Comparison of ENCODE assay signal across 12 cellular contexts in genomic region chr9:124137009-124137943, GRCh38.
A peak's percentile ranks its signal among the peaks of the same experiment; 100 is the strongest.
DNase-seq lines count a peak whose midpoint lies in the region; ATAC-seq, FAIRE-seq and TF ChIP-seq lines count a peak whose summit lies in the region.
"Had no signal": no experiment of that assay in that cellular context is flagged by ENCODE, and none has a peak within 500 bp of the region (broad histone marks: within the 10 kb centered on the region; RNA-seq: fewer than 3 reads in every experiment).

No MANE protein-coding gene starts in this region.

- no peak for TF ChIP-seq POLR2A in upper lobe of left lung (IDR thresholded peaks at IDR 0.05)

- peak; percentile 80 for DNase-seq in GM06990 (ENCODE audit: extremely low read depth, insufficient read length)
- DNase-seq in astrocyte (ENCODE audit: low read depth): no peak
- DNase-seq in naive thymus-derived CD4-positive, alpha-beta T cell: no peak
- no peak for DNase-seq in T-helper 1 cell
- no peak for DNase-seq in upper lobe of left lung
- no peak for DNase-seq in T-helper 2 cell treated with Interferon-gamma antibody and Interleukin-4, amounts not matched to agents 5 μg/mL and 100 μg/mL, for 36 hours (ENCODE audit: low spot score)
- DNase-seq: CD4-positive, CD25-positive, alpha-beta regulatory T cell; NCI-H510A treated with DMSO at 0.1 percent for 48 hours had no signal

- H3K36me3 Mint-ChIP-seq in astrocyte (ENCODE audit: low read depth, unreplicated experiment): no peaks in the 10 kb centered on the region
- H3K36me3 Mint-ChIP-seq in naive thymus-derived CD4-positive, alpha-beta T cell: no peaks in the 10 kb centered on the region
- H3K36me3 Mint-ChIP-seq in T-helper 2 cell treated with Interferon-gamma antibody and Interleukin-4, amounts not matched to agents 5 μg/mL and 100 μg/mL, for 36 hours (ENCODE audit: low read depth): no peaks in the 10 kb centered on the region
- H3K36me3 Mint-ChIP-seq: CD4-positive, CD25-positive, alpha-beta regulatory T cell had no signal

- peak overlapping the region; percentile 17 for H2AFZ ChIP-seq in astrocyte (ENCODE audit: low read depth, low read length)
- H2AFZ ChIP-seq: parathyroid adenoma had no signal

- CTCF ChIA-PET in naive thymus-derived CD4-positive, alpha-beta T cell (lab: Charles Lee): interaction anchor here (0.7 kb wide), 1 partner anchor 191 kb away, joined by 3 read pairs; no protein-coding TSS in a partner anchor

- POLR2A ChIA-PET in naive thymus-derived CD4-positive, alpha-beta T cell (lab: Charles Lee): no interaction called here

- H3K27me3 Mint-ChIP-seq in astrocyte (ENCODE audit: low read depth, unreplicated experiment): peaks cover 4% of the 10 kb centered on the region
- H3K27me3 Mint-ChIP-seq in naive thymus-derived CD4-positive, alpha-beta T cell: peaks cover 0 to 10% (median 5%) of the 10 kb centered on the region in 5 donors
- H3K27me3 Mint-ChIP-seq in T-helper 2 cell treated with Interferon-gamma antibody and Interleukin-4, amounts not matched to agents 5 μg/mL and 100 μg/mL, for 36 hours (ENCODE audit: low read depth): peaks cover 3% of the 10 kb centered on the region

- no peaks in the 10 kb centered on the region for H4K20me1 ChIP-seq in astrocyte (ENCODE audit: insufficient read depth, low read length)

- no peak overlapping the region for H3K27ac Mint-ChIP-seq in astrocyte (ENCODE audit: unreplicated experiment)
- no peak overlapping the region for H3K27ac Mint-ChIP-seq in naive thymus-derived CD4-positive, alpha-beta T cell
- H3K27ac Mint-ChIP-seq in T-helper 2 cell treated with Interferon-gamma antibody and Interleukin-4, amounts not matched to agents 5 μg/mL and 100 μg/mL, for 36 hours: no peak overlapping the region
- H3K27ac Mint-ChIP-seq: CD4-positive, CD25-positive, alpha-beta regulatory T cell had no signal

- ATAC-seq in GM19397 (IDR thresholded peaks at IDR 0.05; ENCODE audit: unreplicated experiment) (peak; percentile 80), HG03025 (IDR thresholded peaks at IDR 0.05; ENCODE audit: low FRiP score, unreplicated experiment) (peak; percentile 67), upper lobe of left lung (ENCODE audit: low FRiP score in 2 of 2) (no peak)
- no peak for ATAC-seq in naive thymus-derived CD4-positive, alpha-beta T cell

- 71 to 80% methylated on average over 16 of the region's 16 CpGs for WGBS in upper lobe of left lung, 2 donors

- H3K9ac ChIP-seq in astrocyte (ENCODE audit: low read length): no peak overlapping the region
- H3K9ac ChIP-seq: parathyroid adenoma had no signal

- intact Hi-C loops in naive thymus-derived CD4-positive, alpha-beta T cell (cut with micrococcal nuclease): no loop called here

- TF ChIP-seq CTCF in GM06990 (IDR thresholded peaks at IDR 0.05; ENCODE audit: insufficient read depth, low read length, poor library complexity, severe bottlenecking) (no peak), astrocyte (IDR thresholded peaks at IDR 0.05; ENCODE audit: insufficient read depth, low read depth, low read length) (no peak), upper lobe of left lung (IDR thresholded peaks at IDR 0.05) (no peak)

- H3K36me3 ChIP-seq in GM06990 (ENCODE audit: control insufficient read depth, insufficient read depth, low read length) (no peaks in the 10 kb centered on the region), astrocyte (ENCODE audit: insufficient read depth, low read length) (no peaks in the 10 kb centered on the region), upper lobe of left lung (no peaks in the 10 kb centered on the region)
- no peaks in the 10 kb centered on the region for H3K36me3 ChIP-seq in naive thymus-derived CD4-positive, alpha-beta T cell (ENCODE audit: control insufficient read depth in 2 of 3, insufficient read depth in 3 of 3, low read length in 3 of 3)
- H3K36me3 ChIP-seq: cardiac muscle cell had no signal

- no peak for TF ChIP-seq EP300 in upper lobe of left lung (IDR thresholded peaks at IDR 0.05)

- no peak for FAIRE-seq in astrocyte (lab: Jason Lieb, UNC)

- H3K27me3 ChIP-seq in GM06990 (replicated peaks; ENCODE audit: control insufficient read depth, insufficient read depth, low read length) (no peaks in the 10 kb centered on the region), astrocyte (ENCODE audit: insufficient read depth, low read length) (no peaks in the 10 kb centered on the region), upper lobe of left lung (no peaks in the 10 kb centered on the region)
- H3K27me3 ChIP-seq in naive thymus-derived CD4-positive, alpha-beta T cell (ENCODE audit: control insufficient read depth in 2 of 2, insufficient read depth in 2 of 2, low read length in 2 of 2): no peaks in the 10 kb centered on the region
- H3K27me3 ChIP-seq: cardiac muscle cell had no signal

- peak overlapping the region; percentile 41 for H3K4me3 ChIP-seq in GM06990 (replicated peaks; ENCODE audit: low read depth, low read length)
- H3K4me3 ChIP-seq in astrocyte (ENCODE audit: insufficient read depth, low read depth, low read length): no peak overlapping the region
- H3K4me3 ChIP-seq in naive thymus-derived CD4-positive, alpha-beta T cell (ENCODE audit: low read length): no peak overlapping the region
- H3K4me3 ChIP-seq in upper lobe of left lung: no peak overlapping the region
- H3K4me3 ChIP-seq: cardiac muscle cell had no signal

- peaks cover 16% of the 10 kb centered on the region for H3K4me1 Mint-ChIP-seq in astrocyte (ENCODE audit: low read depth, unreplicated experiment)
- H3K4me1 Mint-ChIP-seq in naive thymus-derived CD4-positive, alpha-beta T cell: peaks cover 0 to 6% (median 0%) of the 10 kb centered on the region in 7 donors
- H3K4me1 Mint-ChIP-seq in T-helper 2 cell treated with Interferon-gamma antibody and Interleukin-4, amounts not matched to agents 5 μg/mL and 100 μg/mL, for 36 hours (ENCODE audit: low read depth): no peaks in the 10 kb centered on the region

- peak overlapping the region; percentile 35 for H3K4me2 ChIP-seq in astrocyte (ENCODE audit: low read length)

- H3K4me3 Mint-ChIP-seq in astrocyte (ENCODE audit: unreplicated experiment): no peak overlapping the region
- no peak overlapping the region for H3K4me3 Mint-ChIP-seq in naive thymus-derived CD4-positive, alpha-beta T cell
- no peak overlapping the region for H3K4me3 Mint-ChIP-seq in T-helper 2 cell treated with Interferon-gamma antibody and Interleukin-4, amounts not matched to agents 5 μg/mL and 100 μg/mL, for 36 hours
- H3K4me3 Mint-ChIP-seq: CD4-positive, CD25-positive, alpha-beta regulatory T cell had no signal

- no peaks in the 10 kb centered on the region for H3K9me3 ChIP-seq in astrocyte (ENCODE audit: insufficient read depth, low read depth, low read length)
- no peaks in the 10 kb centered on the region for H3K9me3 ChIP-seq in naive thymus-derived CD4-positive, alpha-beta T cell (ENCODE audit: control insufficient read depth in 2 of 3, low read length in 3 of 3)
- no peaks in the 10 kb centered on the region for H3K9me3 ChIP-seq in upper lobe of left lung

- H3K4me1 ChIP-seq in astrocyte (ENCODE audit: insufficient read depth, low read length) (peaks cover 15% of the 10 kb centered on the region), upper lobe of left lung (no peaks in the 10 kb centered on the region)
- no peaks in the 10 kb centered on the region for H3K4me1 ChIP-seq in naive thymus-derived CD4-positive, alpha-beta T cell (ENCODE audit: control insufficient read depth in 2 of 2, insufficient read depth in 2 of 2, low read length in 2 of 2)
- H3K4me1 ChIP-seq: parathyroid adenoma had no signal

- no peaks in the 10 kb centered on the region for H3K79me2 ChIP-seq in astrocyte (ENCODE audit: insufficient read depth, low read length)
- H3K79me2 ChIP-seq: parathyroid adenoma had no signal

- no peaks in the 10 kb centered on the region for H3K9me3 Mint-ChIP-seq in astrocyte (ENCODE audit: unreplicated experiment)
- H3K9me3 Mint-ChIP-seq in naive thymus-derived CD4-positive, alpha-beta T cell: peaks cover 0 to 2% (median 0%) of the 10 kb centered on the region in 11 donors
- no peaks in the 10 kb centered on the region for H3K9me3 Mint-ChIP-seq in T-helper 2 cell treated with Interferon-gamma antibody and Interleukin-4, amounts not matched to agents 5 μg/mL and 100 μg/mL, for 36 hours
- H3K9me3 Mint-ChIP-seq: CD4-positive, CD25-positive, alpha-beta regulatory T cell had no signal

- no peak overlapping the region for H3K27ac ChIP-seq in astrocyte (ENCODE audit: low read depth, low read length)
- H3K27ac ChIP-seq in naive thymus-derived CD4-positive, alpha-beta T cell (ENCODE audit: low read depth, low read length): no peak overlapping the region
- H3K27ac ChIP-seq in upper lobe of left lung: no peak overlapping the region
- H3K27ac ChIP-seq: cardiac muscle cell, parathyroid adenoma had no signal

Comparison
In these comparisons a context has a peak if more than half of its experiments do, and no peak if none do; other contexts are left out.
1. ATAC-seq: peak in GM19397 (single experiment) and HG03025 (single experiment); none in naive thymus-derived CD4-positive, alpha-beta T cell (single experiment) and upper lobe of left lung (0 of 2).